Comparison of ENCODE assay signal across 22 cellular contexts in genomic region chr7:51228386-51228958, GRCh38.
DNase-seq lines count a peak whose midpoint lies in the region; ATAC-seq and TF ChIP-seq lines count a peak whose summit lies in the region.
"Had no signal": no experiment of that assay in that cellular context is flagged by ENCODE, and none has a peak within 500 bp of the region (broad histone marks: within the 10 kb centered on the region; RNA-seq: fewer than 3 reads in every experiment).

No MANE protein-coding gene starts in this region.

- in situ Hi-C loops in HAP-1 (cut with MboI; ENCODE audit: low sequenced_read_pairs) = no loop called here

- H3K9me3 ChIP-seq in HAP-1 = no peaks in the 10 kb centered on the region
- no peaks in the 10 kb centered on the region for H3K9me3 ChIP-seq in left lung
- H3K9me3 ChIP-seq in psoas muscle = no peaks in the 10 kb centered on the region
- H3K9me3 ChIP-seq: body of pancreas, uterus had no signal

- H3K27me3 ChIP-seq in HAP-1 (ENCODE audit: low read depth) (no peaks in the 10 kb centered on the region), left lung (no peaks in the 10 kb centered on the region), psoas muscle (ENCODE audit: insufficient read depth in 3 of 3, low read length in 2 of 3) (no peaks in the 10 kb centered on the region)
- H3K27me3 ChIP-seq: body of pancreas, uterus had no signal

- peak; percentile 52 to 86 for DNase-seq in HAP-1 (ENCODE audit: low spot score in 2 of 2)
- peak; percentile 1 for DNase-seq in amniotic epithelial cell (ENCODE audit: low read depth)
- no peak for DNase-seq in left lung
- DNase-seq in psoas muscle = no peak
- DNase-seq in AG08396 (ENCODE audit: low spot score) = no peak
- DNase-seq in stimulated activated naive CD4-positive, alpha-beta T cell treated with Interleukin-2 at 50 U/mL for 16 hours (lab: John Stamatoyannopoulos, UW) = no peak
- DNase-seq: activated CD8-positive, alpha-beta T cell treated with anti-CD3 and anti-CD28 coated beads for 36 hours; activated effector memory CD4-positive, alpha-beta T cell treated with anti-CD3 and anti-CD28 coated beads, Interleukin-2, amount 50 U/mL, for 16 hours; activated T-cell treated with anti-CD3 and anti-CD28 coated beads for 4 hours; body of pancreas; cortex of kidney; left cardiac atrium; MV-4-11; NCI-H1694; NCI-H774; Right ventricle myocardium superior; stimulated activated naive CD8-positive, alpha-beta T cell treated with anti-CD3 and anti-CD28 coated beads, Interleukin-15, amount 100 ng/mL, for 72 hours; SW 1271; uterus had no signal

- H3K4me1 ChIP-seq in HAP-1 (peaks cover 15% of the 10 kb centered on the region), left lung (peaks cover 0 to 6% of the 10 kb centered on the region in 2 donors), psoas muscle (peaks cover 42% of the 10 kb centered on the region)
- H3K4me1 ChIP-seq: uterus had no signal

- ATAC-seq in left lung (peak; percentile 72), psoas muscle (peak; percentile 54 to 81 (median 62)), HG03469 (IDR thresholded peaks at IDR 0.05; ENCODE audit: unreplicated experiment) (no peak), GM18868 (IDR thresholded peaks at IDR 0.05; ENCODE audit: unreplicated experiment) (no peak)
- ATAC-seq: activated CD4-positive, CD25-positive, alpha-beta regulatory T cell treated with anti-CD3 and anti-CD28 coated beads, Interleukin-2, amount 50 U/mL, for 24 hours; activated CD8-positive, alpha-beta T cell treated with anti-CD3 and anti-CD28 coated beads for 36 hours; body of pancreas; stimulated activated naive CD8-positive, alpha-beta T cell treated with anti-CD3 and anti-CD28 coated beads, Interleukin-15, amount 100 ng/mL, for 72 hours had no signal

- H3K27ac ChIP-seq in left lung = peak overlapping the region; percentile 39 to 61
- H3K27ac ChIP-seq in psoas muscle = peak overlapping the region; percentile 71
- H3K27ac ChIP-seq: body of pancreas, uterus had no signal

- H3K4me3 ChIP-seq in HAP-1 (no peak overlapping the region), left lung (no peak overlapping the region), psoas muscle (peak overlapping the region; percentile 59)
- H3K4me3 ChIP-seq: body of pancreas, uterus had no signal

- TF ChIP-seq CTCF in left lung (IDR thresholded peaks at IDR 0.05) (no peak), psoas muscle (IDR thresholded peaks at IDR 0.05) (no peak)

- intact Hi-C loops in left lung (cut with DNase I) (no loop called here), psoas muscle (cut with DNase I) (loop anchor here (5.0 to 10.0 kb wide), 4 partner anchors 36 to 129 kb away; partner anchors contain the start of gene COBL (in 1 of the 2))

- H3K36me3 ChIP-seq in HAP-1 (replicated peaks) (no peaks in the 10 kb centered on the region), left lung (no peaks in the 10 kb centered on the region), psoas muscle (ENCODE audit: insufficient read depth in 1 of 2, low read depth in 1 of 2) (no peaks in the 10 kb centered on the region)
- H3K36me3 ChIP-seq: uterus had no signal

- WGBS in psoas muscle, 3 donors = 41 to 51% (median 42%) methylated on average over 3 of the region's 3 CpGs

Comparison
In these comparisons a context has a peak if more than half of its experiments do, and no peak if none do; other contexts are left out.
1. DNase-seq: peak in HAP-1 (2 of 2) and amniotic epithelial cell (single experiment); none in left lung (0 of 2), psoas muscle (0 of 2), AG08396 (single experiment) and stimulated activated naive CD4-positive, alpha-beta T cell treated with Interleukin-2 at 50 U/mL for 16 hours (single experiment).
2. ATAC-seq: peak in left lung (single experiment) and psoas muscle (4 of 4); none in HG03469 (single experiment) and GM18868 (single experiment).
3. intact Hi-C loops: an anchor here in psoas muscle (5.0 to 10.0 kb wide); none called in left lung.